8 cellular contexts compared by ENCODE assay signal in the genomic region with DNA sequence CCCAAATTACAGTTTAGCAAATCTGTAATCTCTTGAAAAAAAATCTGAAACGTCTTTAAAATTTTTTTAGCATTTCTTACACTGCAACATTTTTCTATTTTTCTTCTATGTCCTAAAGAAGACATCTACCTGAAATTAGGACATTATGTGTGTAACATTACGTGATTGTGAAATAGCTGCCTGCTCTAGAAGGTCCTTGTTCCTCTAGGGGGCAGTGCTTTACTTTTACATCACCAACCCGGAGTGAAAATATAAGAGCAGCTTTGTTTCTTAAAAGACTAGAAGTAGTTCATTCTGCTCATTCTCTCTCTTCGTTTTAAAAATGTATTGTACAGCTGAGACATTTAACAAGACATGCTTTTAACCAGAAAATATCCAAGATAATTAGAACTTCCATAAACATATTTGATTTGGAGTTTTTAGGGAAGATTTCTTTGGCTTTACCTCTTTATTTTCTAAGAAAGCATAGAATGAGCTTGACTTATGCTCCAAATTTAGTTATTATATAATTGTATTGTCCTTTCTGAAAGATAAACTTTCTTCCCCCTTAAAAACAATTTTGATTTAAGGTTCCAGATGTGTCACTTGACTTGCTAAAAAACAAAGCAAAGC. TPM values are rescaled to one million over a fixed set of nuclear protein-coding genes. Genes with fewer than 3 reads are reported as not detected.
DNase-seq lines count a peak whose midpoint lies in the region; ATAC-seq and TF ChIP-seq lines count a peak whose summit lies in the region.

No MANE protein-coding gene starts in this region.

- H3K36me3 Mint-ChIP-seq in activated T-cell treated with anti-CD3 and anti-CD28 coated beads, Interleukin-2, amount 50 U/mL, for 24 hours (ENCODE audit: low read depth): no peaks in the 10 kb centered on the region
- no peaks in the 10 kb centered on the region for H3K36me3 Mint-ChIP-seq in brain

- peak; percentile 96 for ATAC-seq in GM21576 (IDR thresholded peaks at IDR 0.05; ENCODE audit: unreplicated experiment)

- no peak overlapping the region for H3K4me3 Mint-ChIP-seq in activated T-cell treated with anti-CD3 and anti-CD28 coated beads, Interleukin-2, amount 50 U/mL, for 24 hours
- no peak overlapping the region for H3K4me3 Mint-ChIP-seq in brain

- H3K9me3 Mint-ChIP-seq in activated T-cell treated with anti-CD3 and anti-CD28 coated beads, Interleukin-2, amount 50 U/mL, for 24 hours: no peaks in the 10 kb centered on the region
- peaks cover 6 to 16% (median 12%) of the 10 kb centered on the region in 5 experiments for H3K9me3 Mint-ChIP-seq in brain

- peak; percentile 78 to 87 for TF ChIP-seq CTCF in brain (conservative IDR thresholded peaks at IDR 0.05)

- H3K4me1 Mint-ChIP-seq in activated T-cell treated with anti-CD3 and anti-CD28 coated beads, Interleukin-2, amount 50 U/mL, for 24 hours (ENCODE audit: low read depth): peaks cover 1% of the 10 kb centered on the region
- H3K4me1 Mint-ChIP-seq in brain: peaks cover 10% of the 10 kb centered on the region

- H3K27ac Mint-ChIP-seq in activated T-cell treated with anti-CD3 and anti-CD28 coated beads, Interleukin-2, amount 50 U/mL, for 24 hours: no peak overlapping the region
- H3K27ac Mint-ChIP-seq in brain: no peak overlapping the region

- DNase-seq in activated T-cell treated with anti-CD3 and anti-CD28 coated beads for 24 hours (ENCODE audit: low read depth): peak; percentile 11
- no peak for DNase-seq in activated T-cell treated with anti-CD3 and anti-CD28 coated beads, Interleukin-2, amount 50 U/mL, for 24 hours
- peak; percentile 70 for DNase-seq in HT-29 (ENCODE audit: low spot score)
- peak; percentile 46 to 90 for DNase-seq in NOMO-1 (lab: John Stamatoyannopoulos, UW; ENCODE audit: unreplicated experiment in 2 of 2)
- DNase-seq in iPS DF 4.7 (ENCODE audit: extremely low read depth, low spot score): peak; percentile 16
- DNase-seq in smooth muscle cell of the brain vasculature (ENCODE audit: low read depth, low spot score): peak; percentile 59

- peaks cover 2% of the 10 kb centered on the region for H3K27me3 Mint-ChIP-seq in activated T-cell treated with anti-CD3 and anti-CD28 coated beads, Interleukin-2, amount 50 U/mL, for 24 hours
- peaks cover 5% of the 10 kb centered on the region for H3K27me3 Mint-ChIP-seq in brain

RNA-seq across cellular contexts. Expression of a gene that starts 48.1 kb away (rescaled TPM):
- 10.6 and 13.4 TPM in 2 replicates for total RNA-seq in HT-29 (2014; rRNA removed; shearing (Covaris generic))
- 5.2 TPM for polyA plus RNA-seq in brain (ENCODE audit: insufficient read depth, low read depth, low replicate concordance)
